In genomic region chr9:5622019-5622418, GRCh38 we compare ENCODE assay signal across 13 cellular contexts. TPM values are rescaled to one million over a fixed set of nuclear protein-coding genes. Genes with fewer than 3 reads are reported as not detected.
DNase-seq lines count a peak whose midpoint lies in the region; ATAC-seq and TF ChIP-seq lines count a peak whose summit lies in the region.
"Had no signal": no experiment of that assay in that cellular context is flagged by ENCODE, and none has a peak within 500 bp of the region (broad histone marks: within the 10 kb centered on the region; RNA-seq: fewer than 3 reads in every experiment).

No MANE protein-coding gene starts in this region.

- TF ChIP-seq CTCF in astrocyte of the spinal cord (IDR thresholded peaks at IDR 0.05; ENCODE audit: low read depth, low read length), result no peak

- ATAC-seq in GM19452 (IDR thresholded peaks at IDR 0.05; ENCODE audit: unreplicated experiment) (no peak), GM21526 (IDR thresholded peaks at IDR 0.05; ENCODE audit: low FRiP score, unreplicated experiment) (no peak)
- ATAC-seq: stimulated activated naive CD8-positive, alpha-beta T cell treated with anti-CD3 and anti-CD28 coated beads, Interleukin-15, amount 100 ng/mL, for 72 hours had no signal

- DNase-seq in A172 (ENCODE audit: low spot score) (peak; percentile 66), HS-27A (ENCODE audit: low read depth) (peak; percentile 51), astrocyte of the spinal cord (ENCODE audit: low read depth, low spot score) (peak; percentile 81), kidney glomerular epithelial cell (lab: John Stamatoyannopoulos, UW) (peak; percentile 67), NCI-H748 treated with DMSO at 0.1 percent for 48 hours (lab: John Stamatoyannopoulos, UW) (no peak), cortex of kidney (lab: John Stamatoyannopoulos, UW) (no peak)
- DNase-seq: activated T-cell treated with anti-CD3 and anti-CD28 coated beads for 4 hours; DND-41; Peyer's patch; stimulated activated CD4-positive, alpha-beta T cell treated with anti-CD3 and anti-CD28 coated beads, Interleukin-4, amount 100 ng/mL, for 4 hours; stimulated activated naive CD8-positive, alpha-beta T cell treated with anti-CD3 and anti-CD28 coated beads, Interleukin-15, amount 100 ng/mL, for 72 hours had no signal

- in situ Hi-C loops in astrocyte of the spinal cord (cut with HindIII; ENCODE audit: low sequenced_read_pairs), result no loop called here

- H3K4me3 ChIP-seq in astrocyte of the spinal cord (ENCODE audit: low read depth, low read length), result no peak overlapping the region
- H3K4me3 ChIP-seq: Peyer's patch had no signal

RNA-seq across cellular contexts. Expression of gene RIC1, which starts 6.9 kb away (rescaled TPM):
- total RNA-seq in A172 (2014; rRNA removed; shearing (Covaris generic)), result 18.9 and 20.4 TPM in 2 replicates

Comparison
In these comparisons a context has a peak if more than half of its experiments do, and no peak if none do; other contexts are left out.
1. DNase-seq: peak in A172 (single experiment), HS-27A (single experiment), astrocyte of the spinal cord (single experiment) and kidney glomerular epithelial cell (single experiment); none in NCI-H748 treated with DMSO at 0.1 percent for 48 hours (single experiment) and cortex of kidney (single experiment).